ENCODE assay signal across 1 cellular context in the genomic region with DNA sequence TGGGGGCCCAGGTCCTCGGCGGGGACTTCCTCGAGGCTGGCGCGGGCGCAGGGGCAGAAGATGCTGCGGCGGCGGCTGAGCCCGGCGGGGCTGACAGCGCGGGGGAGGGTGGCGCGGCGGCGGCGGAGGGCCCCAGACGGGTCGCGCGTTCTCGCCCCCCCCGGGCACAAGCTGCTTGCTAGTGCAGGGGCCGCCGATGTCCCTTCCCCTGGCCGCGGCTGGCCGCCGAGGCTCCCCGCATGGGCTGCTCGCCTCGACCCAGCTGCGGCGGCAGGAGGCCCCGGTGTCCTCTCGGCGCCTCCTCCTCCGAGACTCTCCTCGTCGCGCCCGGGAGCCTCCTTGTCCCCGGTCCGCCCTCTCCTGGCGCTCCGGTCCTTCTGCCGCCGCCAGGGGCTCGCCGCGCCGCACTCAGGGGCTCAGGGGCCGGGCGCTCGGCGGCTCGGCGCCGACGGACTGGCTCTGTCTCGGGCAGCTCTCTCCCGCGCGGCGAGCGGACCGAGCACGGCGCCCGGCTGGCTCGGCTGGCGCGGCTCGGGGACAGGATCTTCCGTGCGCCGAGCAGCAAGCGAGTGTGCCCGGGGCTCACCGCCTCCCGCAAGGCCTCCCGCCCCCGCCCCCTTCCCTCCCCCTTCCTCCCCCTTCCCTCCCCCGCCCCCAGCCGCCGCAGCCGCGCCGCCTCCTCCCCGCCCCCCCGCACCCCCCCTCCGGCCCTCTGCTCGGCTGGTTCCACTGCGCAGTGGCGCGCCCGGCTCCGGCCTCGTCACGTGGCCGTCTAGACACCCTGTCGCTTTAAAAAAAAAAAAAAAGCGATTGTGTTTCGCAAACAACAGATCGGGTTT.
TF ChIP-seq lines count a peak whose summit lies in the region.

No MANE protein-coding gene starts in this region.

TF ChIP-seq in K562, 482 proteins besides CTCF, POLR2A, EP300 and RAD21 (continued from another document and continues in another):
- TF ChIP-seq BHLHE40 (IDR thresholded peaks at IDR 0.05; ENCODE audit: low read length), result peak; percentile 41; the same call in 1 of the 2 replicates
- no peak for TF ChIP-seq SMARCB1 (IDR thresholded peaks at IDR 0.05; ENCODE audit: insufficient read length, low read depth)
- TF ChIP-seq, protein P1, sequence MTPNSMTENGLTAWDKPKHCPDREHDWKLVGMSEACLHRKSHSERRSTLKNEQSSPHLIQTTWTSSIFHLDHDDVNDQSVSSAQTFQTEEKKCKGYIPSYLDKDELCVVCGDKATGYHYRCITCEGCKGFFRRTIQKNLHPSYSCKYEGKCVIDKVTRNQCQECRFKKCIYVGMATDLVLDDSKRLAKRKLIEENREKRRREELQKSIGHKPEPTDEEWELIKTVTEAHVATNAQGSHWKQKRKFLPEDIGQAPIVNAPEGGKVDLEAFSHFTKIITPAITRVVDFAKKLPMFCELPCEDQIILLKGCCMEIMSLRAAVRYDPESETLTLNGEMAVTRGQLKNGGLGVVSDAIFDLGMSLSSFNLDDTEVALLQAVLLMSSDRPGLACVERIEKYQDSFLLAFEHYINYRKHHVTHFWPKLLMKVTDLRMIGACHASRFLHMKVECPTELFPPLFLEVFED (CRISPR knock-in tag; conservative IDR thresholded peaks at IDR 0.05), result no peak
- TF ChIP-seq, protein P2, sequence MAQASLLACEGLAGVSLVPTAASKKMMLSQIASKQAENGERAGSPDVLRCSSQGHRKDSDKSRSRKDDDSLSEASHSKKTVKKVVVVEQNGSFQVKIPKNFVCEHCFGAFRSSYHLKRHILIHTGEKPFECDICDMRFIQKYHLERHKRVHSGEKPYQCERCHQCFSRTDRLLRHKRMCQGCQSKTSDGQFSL (CRISPR knock-in tag; IDR thresholded peaks at IDR 0.05), result peak; percentile 66
- TF ChIP-seq, protein P2 (tag; IDR thresholded peaks at IDR 0.05), result peak in 1 of 2 experiments; percentile 82; a peak in 2 of 4 replicates
- TF ChIP-seq POLR2G (IDR thresholded peaks at IDR 0.05; ENCODE audit: low read depth, low read length), result peak; percentile 76
- 0 out of 2 replicates have a peak, but pooled peaks have one; percentile 18 for TF ChIP-seq ZBTB7A (IDR thresholded peaks at IDR 0.05; ENCODE audit: borderline replicate concordance, control insufficient read depth, low read depth, low read length)
- TF ChIP-seq, protein P3, sequence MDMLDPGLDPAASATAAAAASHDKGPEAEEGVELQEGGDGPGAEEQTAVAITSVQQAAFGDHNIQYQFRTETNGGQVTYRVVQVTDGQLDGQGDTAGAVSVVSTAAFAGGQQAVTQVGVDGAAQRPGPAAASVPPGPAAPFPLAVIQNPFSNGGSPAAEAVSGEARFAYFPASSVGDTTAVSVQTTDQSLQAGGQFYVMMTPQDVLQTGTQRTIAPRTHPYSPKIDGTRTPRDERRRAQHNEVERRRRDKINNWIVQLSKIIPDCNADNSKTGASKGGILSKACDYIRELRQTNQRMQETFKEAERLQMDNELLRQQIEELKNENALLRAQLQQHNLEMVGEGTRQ (CRISPR knock-in tag; IDR thresholded peaks at IDR 0.05), result peak; percentile 82
- TF ChIP-seq, protein P4, sequence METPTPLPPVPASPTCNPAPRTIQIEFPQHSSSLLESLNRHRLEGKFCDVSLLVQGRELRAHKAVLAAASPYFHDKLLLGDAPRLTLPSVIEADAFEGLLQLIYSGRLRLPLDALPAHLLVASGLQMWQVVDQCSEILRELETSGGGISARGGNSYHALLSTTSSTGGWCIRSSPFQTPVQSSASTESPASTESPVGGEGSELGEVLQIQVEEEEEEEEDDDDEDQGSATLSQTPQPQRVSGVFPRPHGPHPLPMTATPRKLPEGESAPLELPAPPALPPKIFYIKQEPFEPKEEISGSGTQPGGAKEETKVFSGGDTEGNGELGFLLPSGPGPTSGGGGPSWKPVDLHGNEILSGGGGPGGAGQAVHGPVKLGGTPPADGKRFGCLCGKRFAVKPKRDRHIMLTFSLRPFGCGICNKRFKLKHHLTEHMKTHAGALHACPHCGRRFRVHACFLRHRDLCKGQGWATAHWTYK (CRISPR knock-in tag; IDR thresholded peaks at IDR 0.05), result 0 out of 2 replicates have a peak, but pooled peaks have one; percentile 60
- no peak for TF ChIP-seq GTF2E2 (tag; IDR thresholded peaks at IDR 0.05)
- TF ChIP-seq HNRNPK (IDR thresholded peaks at IDR 0.05; ENCODE audit: low read depth, low read length, poor library complexity, severe bottlenecking), result peak; percentile 74
- TF ChIP-seq, protein P5, sequence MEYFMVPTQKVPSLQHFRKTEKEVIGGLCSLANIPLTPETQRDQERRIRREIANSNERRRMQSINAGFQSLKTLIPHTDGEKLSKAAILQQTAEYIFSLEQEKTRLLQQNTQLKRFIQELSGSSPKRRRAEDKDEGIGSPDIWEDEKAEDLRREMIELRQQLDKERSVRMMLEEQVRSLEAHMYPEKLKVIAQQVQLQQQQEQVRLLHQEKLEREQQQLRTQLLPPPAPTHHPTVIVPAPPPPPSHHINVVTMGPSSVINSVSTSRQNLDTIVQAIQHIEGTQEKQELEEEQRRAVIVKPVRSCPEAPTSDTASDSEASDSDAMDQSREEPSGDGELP (CRISPR knock-in tag; IDR thresholded peaks at IDR 0.05; ENCODE audit: borderline replicate concordance), result 0 out of 2 replicates have a peak, but pooled peaks have one; percentile 11
- TF ChIP-seq MTA3 (IDR thresholded peaks at IDR 0.05; ENCODE audit: borderline replicate concordance), result peak; percentile 73; the same call in 1 of the 2 replicates
- 0 out of 2 replicates have a peak, but pooled peaks have one; percentile 1 for TF ChIP-seq CREM (IDR thresholded peaks at IDR 0.05; ENCODE audit: low read depth)
- TF ChIP-seq ZBTB17 (CRISPR knock-in tag; IDR thresholded peaks at IDR 0.05), result 0 out of 2 replicates have a peak, but pooled peaks have one; percentile 41
- TF ChIP-seq, protein P6, sequence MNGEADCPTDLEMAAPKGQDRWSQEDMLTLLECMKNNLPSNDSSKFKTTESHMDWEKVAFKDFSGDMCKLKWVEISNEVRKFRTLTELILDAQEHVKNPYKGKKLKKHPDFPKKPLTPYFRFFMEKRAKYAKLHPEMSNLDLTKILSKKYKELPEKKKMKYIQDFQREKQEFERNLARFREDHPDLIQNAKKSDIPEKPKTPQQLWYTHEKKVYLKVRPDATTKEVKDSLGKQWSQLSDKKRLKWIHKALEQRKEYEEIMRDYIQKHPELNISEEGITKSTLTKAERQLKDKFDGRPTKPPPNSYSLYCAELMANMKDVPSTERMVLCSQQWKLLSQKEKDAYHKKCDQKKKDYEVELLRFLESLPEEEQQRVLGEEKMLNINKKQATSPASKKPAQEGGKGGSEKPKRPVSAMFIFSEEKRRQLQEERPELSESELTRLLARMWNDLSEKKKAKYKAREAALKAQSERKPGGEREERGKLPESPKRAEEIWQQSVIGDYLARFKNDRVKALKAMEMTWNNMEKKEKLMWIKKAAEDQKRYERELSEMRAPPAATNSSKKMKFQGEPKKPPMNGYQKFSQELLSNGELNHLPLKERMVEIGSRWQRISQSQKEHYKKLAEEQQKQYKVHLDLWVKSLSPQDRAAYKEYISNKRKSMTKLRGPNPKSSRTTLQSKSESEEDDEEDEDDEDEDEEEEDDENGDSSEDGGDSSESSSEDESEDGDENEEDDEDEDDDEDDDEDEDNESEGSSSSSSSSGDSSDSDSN (IDR thresholded peaks at IDR 0.05; ENCODE audit: borderline replicate concordance in 1 of 2, low read depth in 2 of 2, low read length in 2 of 2), result peak; percentile 80 to 83; a peak in 1 of 4 replicates
- peak; percentile 37 for TF ChIP-seq CCNT2 (IDR thresholded peaks at IDR 0.05; ENCODE audit: borderline replicate concordance, extremely low read depth, insufficient read length, low read depth, low read length)
- TF ChIP-seq, protein P7, sequence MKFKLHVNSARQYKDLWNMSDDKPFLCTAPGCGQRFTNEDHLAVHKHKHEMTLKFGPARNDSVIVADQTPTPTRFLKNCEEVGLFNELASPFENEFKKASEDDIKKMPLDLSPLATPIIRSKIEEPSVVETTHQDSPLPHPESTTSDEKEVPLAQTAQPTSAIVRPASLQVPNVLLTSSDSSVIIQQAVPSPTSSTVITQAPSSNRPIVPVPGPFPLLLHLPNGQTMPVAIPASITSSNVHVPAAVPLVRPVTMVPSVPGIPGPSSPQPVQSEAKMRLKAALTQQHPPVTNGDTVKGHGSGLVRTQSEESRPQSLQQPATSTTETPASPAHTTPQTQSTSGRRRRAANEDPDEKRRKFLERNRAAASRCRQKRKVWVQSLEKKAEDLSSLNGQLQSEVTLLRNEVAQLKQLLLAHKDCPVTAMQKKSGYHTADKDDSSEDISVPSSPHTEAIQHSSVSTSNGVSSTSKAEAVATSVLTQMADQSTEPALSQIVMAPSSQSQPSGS (CRISPR knock-in tag; IDR thresholded peaks at IDR 0.05), result no peak
- TF ChIP-seq, protein P8, sequence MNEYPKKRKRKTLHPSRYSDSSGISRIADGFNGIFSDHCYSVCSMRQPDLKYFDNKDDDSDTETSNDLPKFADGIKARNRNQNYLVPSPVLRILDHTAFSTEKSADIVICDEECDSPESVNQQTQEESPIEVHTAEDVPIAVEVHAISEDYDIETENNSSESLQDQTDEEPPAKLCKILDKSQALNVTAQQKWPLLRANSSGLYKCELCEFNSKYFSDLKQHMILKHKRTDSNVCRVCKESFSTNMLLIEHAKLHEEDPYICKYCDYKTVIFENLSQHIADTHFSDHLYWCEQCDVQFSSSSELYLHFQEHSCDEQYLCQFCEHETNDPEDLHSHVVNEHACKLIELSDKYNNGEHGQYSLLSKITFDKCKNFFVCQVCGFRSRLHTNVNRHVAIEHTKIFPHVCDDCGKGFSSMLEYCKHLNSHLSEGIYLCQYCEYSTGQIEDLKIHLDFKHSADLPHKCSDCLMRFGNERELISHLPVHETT (CRISPR knock-in tag; conservative IDR thresholded peaks at IDR 0.05 in 1 of 2, IDR thresholded peaks at IDR 0.05 in 1 of 2), result peak in 1 of 2 experiments; percentile 46; a peak in 2 of 4 replicates
- 0 out of 2 replicates have a peak, but pooled peaks have one; percentile 11 for TF ChIP-seq FOSL1 (tag; conservative IDR thresholded peaks at IDR 0.05)
- TF ChIP-seq BDP1 (IDR thresholded peaks at IDR 0.05; ENCODE audit: insufficient read depth, insufficient read length), result no peak
- peak in 1 of 2 experiments; percentile 88; a peak in 3 of 4 replicates for TF ChIP-seq MAZ (CRISPR knock-in tag; conservative IDR thresholded peaks at IDR 0.05 in 1 of 2, IDR thresholded peaks at IDR 0.05 in 1 of 2)
- TF ChIP-seq ZNF12 (CRISPR knock-in tag; IDR thresholded peaks at IDR 0.05), result no peak
- TF ChIP-seq SIN3B (IDR thresholded peaks at IDR 0.05; ENCODE audit: low read depth), result peak; percentile 29; the same call in 1 of the 2 replicates
- TF ChIP-seq, protein P9, sequence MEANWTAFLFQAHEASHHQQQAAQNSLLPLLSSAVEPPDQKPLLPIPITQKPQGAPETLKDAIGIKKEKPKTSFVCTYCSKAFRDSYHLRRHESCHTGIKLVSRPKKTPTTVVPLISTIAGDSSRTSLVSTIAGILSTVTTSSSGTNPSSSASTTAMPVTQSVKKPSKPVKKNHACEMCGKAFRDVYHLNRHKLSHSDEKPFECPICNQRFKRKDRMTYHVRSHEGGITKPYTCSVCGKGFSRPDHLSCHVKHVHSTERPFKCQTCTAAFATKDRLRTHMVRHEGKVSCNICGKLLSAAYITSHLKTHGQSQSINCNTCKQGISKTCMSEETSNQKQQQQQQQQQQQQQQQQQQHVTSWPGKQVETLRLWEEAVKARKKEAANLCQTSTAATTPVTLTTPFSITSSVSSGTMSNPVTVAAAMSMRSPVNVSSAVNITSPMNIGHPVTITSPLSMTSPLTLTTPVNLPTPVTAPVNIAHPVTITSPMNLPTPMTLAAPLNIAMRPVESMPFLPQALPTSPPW (CRISPR knock-in tag; IDR thresholded peaks at IDR 0.05), result peak; percentile 98
- 0 out of 2 replicates have a peak, but pooled peaks have one; percentile 57 for TF ChIP-seq ZNF444 (CRISPR knock-in tag; IDR thresholded peaks at IDR 0.05)
- no peak for TF ChIP-seq PHF20 (IDR thresholded peaks at IDR 0.05; ENCODE audit: partially characterized antibody)
- peak in 1 of 2 experiments; percentile 21; a peak in 2 of 4 replicates for TF ChIP-seq NRF1 (conservative IDR thresholded peaks at IDR 0.05 in 1 of 2, IDR thresholded peaks at IDR 0.05 in 1 of 2)
- TF ChIP-seq, protein P10, sequence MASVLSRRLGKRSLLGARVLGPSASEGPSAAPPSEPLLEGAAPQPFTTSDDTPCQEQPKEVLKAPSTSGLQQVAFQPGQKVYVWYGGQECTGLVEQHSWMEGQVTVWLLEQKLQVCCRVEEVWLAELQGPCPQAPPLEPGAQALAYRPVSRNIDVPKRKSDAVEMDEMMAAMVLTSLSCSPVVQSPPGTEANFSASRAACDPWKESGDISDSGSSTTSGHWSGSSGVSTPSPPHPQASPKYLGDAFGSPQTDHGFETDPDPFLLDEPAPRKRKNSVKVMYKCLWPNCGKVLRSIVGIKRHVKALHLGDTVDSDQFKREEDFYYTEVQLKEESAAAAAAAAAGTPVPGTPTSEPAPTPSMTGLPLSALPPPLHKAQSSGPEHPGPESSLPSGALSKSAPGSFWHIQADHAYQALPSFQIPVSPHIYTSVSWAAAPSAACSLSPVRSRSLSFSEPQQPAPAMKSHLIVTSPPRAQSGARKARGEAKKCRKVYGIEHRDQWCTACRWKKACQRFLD (CRISPR knock-in tag; IDR thresholded peaks at IDR 0.05), result 0 out of 2 replicates have a peak, but pooled peaks have one; percentile 52
- TF ChIP-seq, protein P11, sequence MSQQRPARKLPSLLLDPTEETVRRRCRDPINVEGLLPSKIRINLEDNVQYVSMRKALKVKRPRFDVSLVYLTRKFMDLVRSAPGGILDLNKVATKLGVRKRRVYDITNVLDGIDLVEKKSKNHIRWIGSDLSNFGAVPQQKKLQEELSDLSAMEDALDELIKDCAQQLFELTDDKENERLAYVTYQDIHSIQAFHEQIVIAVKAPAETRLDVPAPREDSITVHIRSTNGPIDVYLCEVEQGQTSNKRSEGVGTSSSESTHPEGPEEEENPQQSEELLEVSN (IDR thresholded peaks at IDR 0.05; ENCODE audit: borderline replicate concordance in 1 of 2, extremely low read depth in 1 of 2, insufficient read depth in 1 of 2, insufficient read length in 1 of 2, low read depth in 1 of 2, low read length in 1 of 2, poor library complexity in 1 of 2, severe bottlenecking in 1 of 2), result peak in 1 of 2 experiments; percentile 49
- TF ChIP-seq PCBP1 (IDR thresholded peaks at IDR 0.05; ENCODE audit: low read depth, low read length, poor library complexity, severe bottlenecking), result peak; percentile 68
- TF ChIP-seq TEAD1 (CRISPR knock-in tag; IDR thresholded peaks at IDR 0.05), result 0 out of 4 replicates have a peak, but pooled peaks of 1 of the 2 experiments have one; percentile 37
- peak; percentile 71 for TF ChIP-seq RBFOX2 (IDR thresholded peaks at IDR 0.05; ENCODE audit: low read depth, low read length)
- TF ChIP-seq, protein P12, sequence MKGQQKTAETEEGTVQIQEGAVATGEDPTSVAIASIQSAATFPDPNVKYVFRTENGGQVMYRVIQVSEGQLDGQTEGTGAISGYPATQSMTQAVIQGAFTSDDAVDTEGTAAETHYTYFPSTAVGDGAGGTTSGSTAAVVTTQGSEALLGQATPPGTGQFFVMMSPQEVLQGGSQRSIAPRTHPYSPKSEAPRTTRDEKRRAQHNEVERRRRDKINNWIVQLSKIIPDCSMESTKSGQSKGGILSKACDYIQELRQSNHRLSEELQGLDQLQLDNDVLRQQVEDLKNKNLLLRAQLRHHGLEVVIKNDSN (CRISPR knock-in tag; IDR thresholded peaks at IDR 0.05), result peak; percentile 59
- peak; percentile 94 for TF ChIP-seq SMAD4 (CRISPR knock-in tag; conservative IDR thresholded peaks at IDR 0.05)
- no peak for TF ChIP-seq ADNP (tag; IDR thresholded peaks at IDR 0.05)
- TF ChIP-seq RB1 (IDR thresholded peaks at IDR 0.05; ENCODE audit: low read depth), result peak; percentile 68; the same call in 1 of the 2 replicates
- TF ChIP-seq CTBP1 (IDR thresholded peaks at IDR 0.05; ENCODE audit: borderline replicate concordance), result peak; percentile 83
- peak; percentile 42; the same call in 1 of the 2 replicates for TF ChIP-seq KDM2B (CRISPR knock-in tag; IDR thresholded peaks at IDR 0.05)
- TF ChIP-seq ZNF384 (IDR thresholded peaks at IDR 0.05; ENCODE audit: low read depth, low read length), result peak; percentile 96
